22 cellular contexts compared by ENCODE assay signal in the genomic region with DNA sequence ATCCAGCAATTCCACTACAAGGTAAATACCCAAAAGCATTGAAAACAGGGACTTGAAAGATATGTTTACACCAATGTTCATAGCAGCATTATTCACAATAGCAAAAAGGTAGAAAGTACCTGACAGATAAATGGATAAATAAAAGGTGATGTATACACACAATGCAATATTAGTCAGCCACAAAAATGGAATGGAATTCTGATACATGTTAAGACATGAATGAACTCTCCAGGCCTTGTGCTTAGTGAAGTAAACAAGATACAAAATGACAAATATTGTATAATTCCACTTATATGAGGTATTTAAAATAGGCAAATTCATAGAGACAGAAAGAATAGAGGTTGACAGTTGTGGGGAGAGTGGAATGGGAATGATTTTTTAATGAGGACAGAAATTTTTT.
"Had no signal": no experiment of that assay in that cellular context is flagged by ENCODE, and none has a peak within 500 bp of the region (broad histone marks: within the 10 kb centered on the region; RNA-seq: fewer than 3 reads in every experiment).

No MANE protein-coding gene starts in this region.

- H3K36me3 ChIP-seq: SJSA1 had no signal

- FAIRE-seq: K562 had no signal

- ATAC-seq: K562, Panc1 had no signal

- H3K4me3 ChIP-seq: K562, SJSA1, SK-N-MC had no signal

- DNase-seq: Kasumi-1, MM.1S, NCI-H1092 treated with DMSO at 0.1 percent for 48 hours, NCI-H1436, NCI-H187, NCI-H2029, NCI-H2081 treated with DMSO at 0.1 percent for 48 hours, NCI-H2171, NCI-H226, NCI-H446, NCI-H510A, NCI-H524 treated with DMSO at 0.1 percent for 48 hours, NCI-H69, NCI-H774, Right ventricle myocardium superior, SIG-M5 had no signal

- H3K27me3 ChIP-seq: SJSA1 had no signal

- H3K9me3 ChIP-seq: SJSA1 had no signal

- H3K4me3 Mint-ChIP-seq: IgD-negative memory B cell had no signal

- H3K4me1 ChIP-seq: SJSA1 had no signal

- H3K27ac ChIP-seq: KMS-11, SJSA1, SK-N-MC had no signal

- H3K27ac Mint-ChIP-seq: IgD-negative memory B cell had no signal

- H3K9ac ChIP-seq: KMS-11 had no signal

- H3K4me2 ChIP-seq: KMS-11 had no signal

- H3K4me1 Mint-ChIP-seq: IgD-negative memory B cell had no signal

- H3K36me3 Mint-ChIP-seq: IgD-negative memory B cell had no signal
